9 cellular contexts compared by ENCODE assay signal in the genomic region with DNA sequence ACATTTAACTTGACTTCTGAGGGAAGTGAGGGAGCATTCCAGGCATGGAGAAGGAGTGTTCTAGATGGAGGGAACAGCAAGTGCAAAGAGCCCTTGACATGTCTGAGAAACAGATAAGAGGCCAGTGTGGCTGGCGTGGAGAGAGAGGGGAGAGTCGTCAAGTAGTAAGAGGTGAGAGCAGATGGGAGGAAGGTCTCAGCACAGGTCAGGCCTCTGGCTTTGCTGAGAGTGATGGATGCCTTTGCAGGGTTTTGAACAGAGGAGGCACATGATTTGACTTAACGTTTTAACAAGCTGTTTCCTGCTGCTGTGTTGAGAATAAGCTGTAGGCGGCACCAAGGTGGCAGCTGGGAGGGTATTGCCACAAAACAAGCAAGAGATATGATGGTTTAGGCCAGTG.
DNase-seq lines count a peak whose midpoint lies in the region; ATAC-seq and TF ChIP-seq lines count a peak whose summit lies in the region.
"Had no signal": no experiment of that assay in that cellular context is flagged by ENCODE, and none has a peak within 500 bp of the region (broad histone marks: within the 10 kb centered on the region; RNA-seq: fewer than 3 reads in every experiment).

No MANE protein-coding gene starts in this region.

- peaks cover 0 to 9% of the 10 kb centered on the region in 2 donors for H3K9me3 ChIP-seq in right atrium auricular region
- H3K9me3 ChIP-seq in thymus (ENCODE audit: control insufficient read depth): no peaks in the 10 kb centered on the region

- H3K27ac ChIP-seq in right atrium auricular region (peak overlapping the region; percentile 57 to 87), thymus (ENCODE audit: low read depth) (peak overlapping the region; percentile 13)

- H3K4me1 ChIP-seq in right atrium auricular region (peaks cover 0 to 68% of the 10 kb centered on the region in 2 donors), thymus (ENCODE audit: control insufficient read depth, insufficient read depth, low read length) (peaks cover 5% of the 10 kb centered on the region)

- POLR2A ChIA-PET in activated CD4-positive, alpha-beta T cell treated with anti-CD3 and anti-CD28 coated beads for 36 hours (lab: Charles Lee): no interaction called here

- ATAC-seq in activated CD4-positive, alpha-beta T cell treated with anti-CD3 and anti-CD28 coated beads for 36 hours: peak; percentile 42
- ATAC-seq in GM19455 (IDR thresholded peaks at IDR 0.05; ENCODE audit: unreplicated experiment) (no peak), GM21423 (IDR thresholded peaks at IDR 0.05; ENCODE audit: unreplicated experiment) (no peak)

- H3K27me3 ChIP-seq in right atrium auricular region (no peaks in the 10 kb centered on the region), thymus (ENCODE audit: control insufficient read depth, insufficient read depth) (no peaks in the 10 kb centered on the region)

- H3K4me1 Mint-ChIP-seq in activated CD4-positive, alpha-beta T cell treated with anti-CD3 and anti-CD28 coated beads for 36 hours: peaks cover 42% of the 10 kb centered on the region
- peaks cover 10% of the 10 kb centered on the region for H3K4me1 Mint-ChIP-seq in activated naive CD4-positive, alpha-beta T cell treated with anti-CD3 and anti-CD28 coated beads, Interleukin-2, amount 10 ng/mL, durations not matched to agents 7 days and 5 days

- no peaks in the 10 kb centered on the region for H3K27me3 Mint-ChIP-seq in activated CD4-positive, alpha-beta T cell treated with anti-CD3 and anti-CD28 coated beads for 36 hours
- no peaks in the 10 kb centered on the region for H3K27me3 Mint-ChIP-seq in activated naive CD4-positive, alpha-beta T cell treated with anti-CD3 and anti-CD28 coated beads, Interleukin-2, amount 10 ng/mL, durations not matched to agents 7 days and 5 days

- CTCF ChIA-PET in activated CD4-positive, alpha-beta T cell treated with anti-CD3 and anti-CD28 coated beads for 36 hours (lab: Charles Lee): no interaction called here
- CTCF ChIA-PET in activated naive CD4-positive, alpha-beta T cell treated with anti-CD3 and anti-CD28 coated beads, Interleukin-2, amount 10 ng/mL, durations not matched to agents 7 days and 5 days (lab: Charles Lee): no interaction called here

- intact Hi-C loops in activated CD4-positive, alpha-beta T cell treated with anti-CD3 and anti-CD28 coated beads for 36 hours (cut with DNase I, micrococcal nuclease): no loop called here

- H3K27ac Mint-ChIP-seq in activated CD4-positive, alpha-beta T cell treated with anti-CD3 and anti-CD28 coated beads for 36 hours: peak overlapping the region; percentile 25
- H3K27ac Mint-ChIP-seq in activated naive CD4-positive, alpha-beta T cell treated with anti-CD3 and anti-CD28 coated beads, Interleukin-2, amount 10 ng/mL, durations not matched to agents 7 days and 5 days: no peak overlapping the region

- peaks cover 2% of the 10 kb centered on the region for H3K9me3 Mint-ChIP-seq in activated CD4-positive, alpha-beta T cell treated with anti-CD3 and anti-CD28 coated beads for 36 hours (ENCODE audit: low read depth)
- peaks cover 10% of the 10 kb centered on the region for H3K9me3 Mint-ChIP-seq in activated naive CD4-positive, alpha-beta T cell treated with anti-CD3 and anti-CD28 coated beads, Interleukin-2, amount 10 ng/mL, durations not matched to agents 7 days and 5 days

- 39% methylated on average over 4 of the region's 4 CpGs for WGBS in thymus

- peaks cover 5% of the 10 kb centered on the region for H3K36me3 Mint-ChIP-seq in activated CD4-positive, alpha-beta T cell treated with anti-CD3 and anti-CD28 coated beads for 36 hours (ENCODE audit: low read depth)
- H3K36me3 Mint-ChIP-seq in activated naive CD4-positive, alpha-beta T cell treated with anti-CD3 and anti-CD28 coated beads, Interleukin-2, amount 10 ng/mL, durations not matched to agents 7 days and 5 days: peaks cover 7% of the 10 kb centered on the region

- peak; percentile 16 for DNase-seq in activated CD4-positive, alpha-beta T cell treated with anti-CD3 and anti-CD28 coated beads for 36 hours
- DNase-seq in activated CD4-positive, alpha-beta T cell treated with anti-CD3 and anti-CD28 coated beads, Interleukin-2, amount 50 U/mL, for 48 hours: no peak
- peak; percentile 12 for DNase-seq in SW480 (ENCODE audit: low spot score)
- no peak for DNase-seq in right atrium auricular region (ENCODE audit: low spot score)
- DNase-seq in activated naive CD4-positive, alpha-beta T cell treated with anti-CD3 and anti-CD28 coated beads, Interleukin-2, amount 10 ng/mL, durations not matched to agents 7 days and 5 days: no peak
- DNase-seq: activated CD4-positive, alpha-beta T cell treated with anti-CD3 and anti-CD28 coated beads, Interleukin-2, amount 50 U/mL, for 1 hour had no signal

- no peak overlapping the region for H3K4me3 Mint-ChIP-seq in activated CD4-positive, alpha-beta T cell treated with anti-CD3 and anti-CD28 coated beads for 36 hours
- H3K4me3 Mint-ChIP-seq in activated naive CD4-positive, alpha-beta T cell treated with anti-CD3 and anti-CD28 coated beads, Interleukin-2, amount 10 ng/mL, durations not matched to agents 7 days and 5 days: no peak overlapping the region

- H3K4me3 ChIP-seq in right atrium auricular region (no peak overlapping the region), thymus (ENCODE audit: low read length) (no peak overlapping the region)

- H3K36me3 ChIP-seq in right atrium auricular region (no peaks in the 10 kb centered on the region), thymus (ENCODE audit: control insufficient read depth, insufficient read depth) (peaks cover 3% of the 10 kb centered on the region)

- TF ChIP-seq CTCF in right atrium auricular region (IDR thresholded peaks at IDR 0.05): no peak

Comparison
In these comparisons a context has a peak if more than half of its experiments do, and no peak if none do; other contexts are left out.
1. DNase-seq: peak in activated CD4-positive, alpha-beta T cell treated with anti-CD3 and anti-CD28 coated beads for 36 hours (single experiment) and SW480 (single experiment); none in activated CD4-positive, alpha-beta T cell treated with anti-CD3 and anti-CD28 coated beads, Interleukin-2, amount 50 U/mL, for 48 hours (0 of 2), right atrium auricular region (single experiment) and activated naive CD4-positive, alpha-beta T cell treated with anti-CD3 and anti-CD28 coated beads, Interleukin-2, amount 10 ng/mL, durations not matched to agents 7 days and 5 days (single experiment).